In the genomic region with DNA sequence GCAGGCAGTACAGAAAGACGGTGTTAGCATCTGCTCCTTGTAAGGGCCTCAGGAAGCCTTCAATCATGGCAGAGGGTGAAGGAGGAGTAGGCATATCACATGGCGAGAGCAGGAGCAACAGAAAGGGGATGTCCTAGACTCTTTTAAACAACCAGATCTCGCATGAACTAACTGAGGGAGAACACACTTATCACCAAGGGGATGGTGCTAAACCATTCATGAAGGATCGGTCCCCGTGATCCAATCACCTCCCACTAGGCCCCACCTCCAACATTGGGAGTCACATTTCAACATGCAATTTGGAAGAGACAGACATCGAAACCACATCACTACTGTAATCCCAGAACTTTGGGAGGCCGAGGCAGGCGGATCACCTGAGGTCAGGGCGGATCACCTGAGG, we compare ENCODE assay signal across 14 cellular contexts. TPM values are rescaled to one million over a fixed set of nuclear protein-coding genes. Genes with fewer than 3 reads are reported as not detected.
A peak's percentile ranks its signal among the peaks of the same experiment; 100 is the strongest.
DNase-seq lines count a peak whose midpoint lies in the region; ATAC-seq and TF ChIP-seq lines count a peak whose summit lies in the region.
"Had no signal": no experiment of that assay in that cellular context is flagged by ENCODE, and none has a peak within 500 bp of the region (broad histone marks: within the 10 kb centered on the region; RNA-seq: fewer than 3 reads in every experiment).

No MANE protein-coding gene starts in this region.

- no peaks in the 10 kb centered on the region for H3K9me2 ChIP-seq in PC-9 (ENCODE audit: insufficient read depth)

- peaks cover 19% of the 10 kb centered on the region for H3K4me1 Mint-ChIP-seq in mesothelial cell of epicardium
- peaks cover 30% of the 10 kb centered on the region for H3K4me1 Mint-ChIP-seq in progenitor cell of endocrine pancreas (ENCODE audit: low read depth)
- peaks cover 18% of the 10 kb centered on the region for H3K4me1 Mint-ChIP-seq in type B pancreatic cell (ENCODE audit: unreplicated experiment)

- no peaks in the 10 kb centered on the region for H4K20me1 ChIP-seq in PC-9 (ENCODE audit: insufficient read depth)
- H4K20me1 ChIP-seq: BLaER1 treated with 17β-estradiol and CSF1 and Interleukin-3, amounts not matched to agents 10 nM and 100 nM had no signal

- H3K27me3 ChIP-seq in PC-9 (ENCODE audit: insufficient read depth, low read depth) (no peaks in the 10 kb centered on the region), breast epithelium (no peaks in the 10 kb centered on the region)
- H3K27me3 ChIP-seq: BLaER1 treated with 17β-estradiol and CSF1 and Interleukin-3, amounts not matched to agents 10 nM and 100 nM had no signal

- H3K9me3 ChIP-seq in PC-9 (ENCODE audit: insufficient read depth, low read depth) = no peaks in the 10 kb centered on the region; the same call in 1 of the 2 replicates
- H3K9me3 ChIP-seq in breast epithelium = peaks cover 0 to 4% of the 10 kb centered on the region in 2 donors

- H3K4me1 ChIP-seq in PC-9 (replicated peaks; ENCODE audit: insufficient read depth) (peaks cover 60% of the 10 kb centered on the region), breast epithelium (no peaks in the 10 kb centered on the region)

- CTCF ChIA-PET in PC-9 (lab: Charles Lee) = no interaction called here

- TF ChIP-seq POLR2A in breast epithelium (IDR thresholded peaks at IDR 0.05) = no peak

- TF ChIP-seq CTCF in PC-9 (conservative IDR thresholded peaks at IDR 0.05) (no peak), mesothelial cell of epicardium (IDR thresholded peaks at IDR 0.05; ENCODE audit: unreplicated experiment) (no peak), progenitor cell of endocrine pancreas (IDR thresholded peaks at IDR 0.05; ENCODE audit: unreplicated experiment) (no peak), type B pancreatic cell (conservative IDR thresholded peaks at IDR 0.05) (no peak), breast epithelium (IDR thresholded peaks at IDR 0.05) (no peak)

- H3K27ac Mint-ChIP-seq in mesothelial cell of epicardium = peak overlapping the region; percentile 67
- H3K27ac Mint-ChIP-seq in progenitor cell of endocrine pancreas = peak overlapping the region; percentile 35
- peak overlapping the region; percentile 27 for H3K27ac Mint-ChIP-seq in type B pancreatic cell
- H3K27ac Mint-ChIP-seq: B cell; CD8-positive, alpha-beta T cell; GM23338; IgD-negative memory B cell had no signal

- H3K9me3 Mint-ChIP-seq in mesothelial cell of epicardium (peaks cover 18% of the 10 kb centered on the region), progenitor cell of endocrine pancreas (ENCODE audit: low read depth) (peaks cover 15% of the 10 kb centered on the region), type B pancreatic cell (peaks cover 7% of the 10 kb centered on the region)

- no peaks in the 10 kb centered on the region for H3K36me3 ChIP-seq in PC-9 (ENCODE audit: low read depth)
- H3K36me3 ChIP-seq in breast epithelium = no peaks in the 10 kb centered on the region
- H3K36me3 ChIP-seq: BLaER1 treated with 17β-estradiol and CSF1 and Interleukin-3, amounts not matched to agents 10 nM and 100 nM had no signal

- DNase-seq in PC-9 (no peak), mesothelial cell of epicardium (ENCODE audit: low spot score in 2 of 2, unreplicated experiment in 2 of 2) (no peak), progenitor cell of endocrine pancreas (ENCODE audit: low spot score, unreplicated experiment) (no peak), type B pancreatic cell (ENCODE audit: extremely low spot score, unreplicated experiment) (peak; percentile 29), breast epithelium (ENCODE audit: low spot score in 2 of 2) (no peak)
- DNase-seq: CD8-positive, alpha-beta T cell; HCEC 1CT had no signal

- POLR2A ChIA-PET in PC-9 (lab: Charles Lee; ENCODE audit: unreplicated experiment) = no interaction called here

- H3F3A ChIP-seq in PC-9 (ENCODE audit: insufficient read depth, low read depth) = peaks cover 37% of the 10 kb centered on the region

- H3K36me3 Mint-ChIP-seq in mesothelial cell of epicardium (peaks cover 10% of the 10 kb centered on the region), progenitor cell of endocrine pancreas (ENCODE audit: insufficient read depth) (no peaks in the 10 kb centered on the region), type B pancreatic cell (no peaks in the 10 kb centered on the region)
- H3K36me3 Mint-ChIP-seq: CD8-positive, alpha-beta T cell; IgD-negative memory B cell had no signal

- H3K27me3 Mint-ChIP-seq in mesothelial cell of epicardium (ENCODE audit: low read depth) = no peaks in the 10 kb centered on the region
- H3K27me3 Mint-ChIP-seq in progenitor cell of endocrine pancreas = no peaks in the 10 kb centered on the region
- H3K27me3 Mint-ChIP-seq in type B pancreatic cell = no peaks in the 10 kb centered on the region

- H3K4me3 ChIP-seq in PC-9 (no peak overlapping the region), breast epithelium (no peak overlapping the region)
- H3K4me3 ChIP-seq: BLaER1 treated with 17β-estradiol and CSF1 and Interleukin-3, amounts not matched to agents 10 nM and 100 nM; GM23338 had no signal

- intact Hi-C loops in PC-9 (cut with micrococcal nuclease; ENCODE audit: unreplicated experiment) = no loop called here
- intact Hi-C loops in breast epithelium (cut with DNase I; ENCODE audit: low total_unique reads) = no loop called here

- no peak overlapping the region for H3K4me3 Mint-ChIP-seq in mesothelial cell of epicardium
- no peak overlapping the region for H3K4me3 Mint-ChIP-seq in progenitor cell of endocrine pancreas (ENCODE audit: low read depth)
- H3K4me3 Mint-ChIP-seq in type B pancreatic cell = peak overlapping the region; percentile 17
- H3K4me3 Mint-ChIP-seq: B cell; CD8-positive, alpha-beta T cell; GM23338 had no signal

- BruUV-seq in PC-9 (replicated peaks; lab: Mats Ljungman, UMichigan) = no TSS peak

- no peaks in the 10 kb centered on the region for H3K79me2 ChIP-seq in PC-9 (ENCODE audit: low read depth)

- H3K27ac ChIP-seq in PC-9 (no peak overlapping the region), breast epithelium (no peak overlapping the region)
- H3K27ac ChIP-seq: BLaER1 treated with 17β-estradiol and CSF1 and Interleukin-3, amounts not matched to agents 10 nM and 100 nM had no signal

- ATAC-seq in SK-N-SH treated with all-trans-retinoic acid at 6 μM for 48 hours (no peak), GM21825 (IDR thresholded peaks at IDR 0.05; ENCODE audit: unreplicated experiment) (no peak)
- ATAC-seq: CD8-positive, alpha-beta T cell; HepG2 had no signal

- H3K4me2 ChIP-seq in PC-9 = peak overlapping the region; percentile 52; the same call in 1 of the 2 replicates
- H3K4me2 ChIP-seq: GM23338 had no signal

- no peak overlapping the region for H2AFZ ChIP-seq in PC-9

TF ChIP-seq in SK-N-SH treated with all-trans-retinoic acid at 6 μM for 48 hours, 23 proteins besides CTCF, POLR2A, EP300 and RAD21 (continues in another document):
- TF ChIP-seq, protein P1, sequence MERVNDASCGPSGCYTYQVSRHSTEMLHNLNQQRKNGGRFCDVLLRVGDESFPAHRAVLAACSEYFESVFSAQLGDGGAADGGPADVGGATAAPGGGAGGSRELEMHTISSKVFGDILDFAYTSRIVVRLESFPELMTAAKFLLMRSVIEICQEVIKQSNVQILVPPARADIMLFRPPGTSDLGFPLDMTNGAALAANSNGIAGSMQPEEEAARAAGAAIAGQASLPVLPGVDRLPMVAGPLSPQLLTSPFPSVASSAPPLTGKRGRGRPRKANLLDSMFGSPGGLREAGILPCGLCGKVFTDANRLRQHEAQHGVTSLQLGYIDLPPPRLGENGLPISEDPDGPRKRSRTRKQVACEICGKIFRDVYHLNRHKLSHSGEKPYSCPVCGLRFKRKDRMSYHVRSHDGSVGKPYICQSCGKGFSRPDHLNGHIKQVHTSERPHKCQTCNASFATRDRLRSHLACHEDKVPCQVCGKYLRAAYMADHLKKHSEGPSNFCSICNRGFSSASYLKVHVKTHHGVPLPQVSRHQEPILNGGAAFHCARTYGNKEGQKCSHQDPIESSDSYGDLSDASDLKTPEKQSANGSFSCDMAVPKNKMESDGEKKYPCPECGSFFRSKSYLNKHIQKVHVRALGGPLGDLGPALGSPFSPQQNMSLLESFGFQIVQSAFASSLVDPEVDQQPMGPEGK (CRISPR knock-in tag; IDR thresholded peaks at IDR 0.05; ENCODE audit: borderline replicate concordance) = no peak
- TF ChIP-seq SNAI2 (CRISPR knock-in tag; IDR thresholded peaks at IDR 0.05) (no peak), BACH2 (CRISPR knock-in tag; IDR thresholded peaks at IDR 0.05; ENCODE audit: borderline replicate concordance) (no peak), OSR1 (CRISPR knock-in tag; IDR thresholded peaks at IDR 0.05) (no peak), TCF4 (CRISPR knock-in tag; IDR thresholded peaks at IDR 0.05; ENCODE audit: borderline replicate concordance) (no peak), ZFP3 (CRISPR knock-in tag; IDR thresholded peaks at IDR 0.05) (no peak)
- TF ChIP-seq, protein P2, sequence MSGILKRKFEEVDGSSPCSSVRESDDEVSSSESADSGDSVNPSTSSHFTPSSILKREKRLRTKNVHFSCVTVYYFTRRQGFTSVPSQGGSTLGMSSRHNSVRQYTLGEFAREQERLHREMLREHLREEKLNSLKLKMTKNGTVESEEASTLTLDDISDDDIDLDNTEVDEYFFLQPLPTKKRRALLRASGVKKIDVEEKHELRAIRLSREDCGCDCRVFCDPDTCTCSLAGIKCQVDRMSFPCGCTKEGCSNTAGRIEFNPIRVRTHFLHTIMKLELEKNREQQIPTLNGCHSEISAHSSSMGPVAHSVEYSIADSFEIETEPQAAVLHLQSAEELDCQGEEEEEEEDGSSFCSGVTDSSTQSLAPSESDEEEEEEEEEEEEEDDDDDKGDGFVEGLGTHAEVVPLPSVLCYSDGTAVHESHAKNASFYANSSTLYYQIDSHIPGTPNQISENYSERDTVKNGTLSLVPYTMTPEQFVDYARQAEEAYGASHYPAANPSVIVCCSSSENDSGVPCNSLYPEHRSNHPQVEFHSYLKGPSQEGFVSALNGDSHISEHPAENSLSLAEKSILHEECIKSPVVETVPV (CRISPR knock-in tag; IDR thresholded peaks at IDR 0.05) = no peak

RNA-seq across cellular contexts. Expression of a gene that starts 39.9 kb away (rescaled TPM):
- total RNA-seq in PC-9 (2021) (5.8 and 6.8 TPM in 2 replicates), mesothelial cell of epicardium (6.4 to 9.1 TPM (median 8.7 TPM) in 3 replicates), progenitor cell of endocrine pancreas (8.8 and 9.1 TPM in 2 replicates), type B pancreatic cell (ENCODE audit: low replicate concordance) (5.5 and 5.6 TPM in 2 replicates), breast epithelium (10 to 100 TPM in 1 of 3 donors, 1 to 10 TPM in 2; 2.0 to 13.5 (median 9.8) TPM)

RNA-seq across cellular contexts. Expression of a gene that starts 59.0 kb away (rescaled TPM):
- total RNA-seq in PC-9 (2021) (41.2 and 44.1 TPM in 2 replicates), mesothelial cell of epicardium (21.7 to 24.9 TPM (median 23.8 TPM) in 3 replicates), progenitor cell of endocrine pancreas (26.6 and 27.9 TPM in 2 replicates), type B pancreatic cell (ENCODE audit: low replicate concordance) (19.9 and 32.9 TPM in 2 replicates), breast epithelium (10 to 100 TPM in 2 of 3 donors, 1 to 10 TPM in 1; 9.8 to 23.3 (median 16.7) TPM)
